23 cellular contexts compared by ENCODE assay signal in the genomic region with DNA sequence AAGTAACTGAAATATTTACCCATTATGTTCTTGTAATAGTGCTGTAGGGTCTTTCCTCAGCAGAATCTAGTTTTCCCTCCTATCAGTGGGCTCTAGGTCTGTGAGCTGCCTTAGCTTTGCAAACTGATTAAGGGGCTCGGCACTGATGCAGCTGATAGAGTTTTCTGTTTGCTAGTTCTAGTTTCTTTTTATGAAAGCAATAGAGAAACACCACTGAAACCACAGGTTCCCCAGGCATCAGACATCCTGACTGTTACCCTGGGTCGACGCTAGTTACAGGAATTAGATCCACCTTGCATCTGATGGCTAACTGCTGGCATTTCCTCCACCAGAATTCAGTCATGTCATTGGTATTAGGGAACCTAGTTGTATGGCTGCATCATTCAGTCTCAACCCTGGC.
"Had no signal": no experiment of that assay in that cellular context is flagged by ENCODE, and none has a peak within 500 bp of the region (broad histone marks: within the 10 kb centered on the region; RNA-seq: fewer than 3 reads in every experiment).

No MANE protein-coding gene starts in this region.

- DNase-seq: NCI-H1092; NCI-H1105 treated with DMSO at 0.1 percent for 48 hours; NCI-H1417 treated with DMSO at 0.1 percent for 48 hours; NCI-H146; NCI-H1694 treated with DMSO at 0.1 percent for 48 hours; NCI-H1930; NCI-H2081; NCI-H2107; NCI-H2227 treated with DMSO at 0.1 percent for 48 hours; NCI-H524; NCI-H526 treated with DMSO at 0.1 percent for 48 hours; NCI-H748 treated with DMSO at 0.1 percent for 48 hours; NK-92 treated with Interleukin-12 subunit alpha and Interleukin-12 subunit beta, amount 100 ng/mL, for 24 hours; PC-9; Peyer's patch; SHP77 treated with DMSO at 0.1 percent for 48 hours; SJCRH30; T-helper 1 cell had no signal

- H2AFZ ChIP-seq: PC-9 had no signal

- H3K36me3 ChIP-seq: Peyer's patch, SJCRH30 had no signal

- H3K4me2 ChIP-seq: PC-9 had no signal

- H3K4me1 ChIP-seq: Peyer's patch, SJCRH30 had no signal

- H3K27ac ChIP-seq: HL-60, PC-9, Peyer's patch, SJCRH30 had no signal

- ATAC-seq: K562, Right ventricle myocardium inferior, SK-N-SH treated with all-trans-retinoic acid at 6 μM for 48 hours had no signal

- H3K9me3 ChIP-seq: Peyer's patch, SJCRH30 had no signal

- H3K4me3 ChIP-seq: K562, PC-9, Peyer's patch, SJCRH30 had no signal

- FAIRE-seq: HTR-8/SVneo, K562 had no signal

- H3K27me3 ChIP-seq: Peyer's patch, SJCRH30 had no signal
